Comparison of ENCODE assay signal across 8 cellular contexts in genomic region chr1:44810101-44810761, GRCh38. TPM values are rescaled to one million over a fixed set of nuclear protein-coding genes. Genes with fewer than 3 reads are reported as not detected.
A peak's percentile ranks its signal among the peaks of the same experiment; 100 is the strongest.
DNase-seq lines count a peak whose midpoint lies in the region; ATAC-seq lines count a peak whose summit lies in the region.

No MANE protein-coding gene starts in this region.

- ATAC-seq in Right ventricle myocardium superior (ENCODE audit: poor library complexity) (no peak), GM21360 (IDR thresholded peaks at IDR 0.05; ENCODE audit: unreplicated experiment) (no peak)

- peak overlapping the region; percentile 98 for H3K27ac ChIP-seq in skeletal muscle tissue (ENCODE audit: low read depth, low read length)

- H3K9ac ChIP-seq in skeletal muscle tissue (ENCODE audit: low read depth in 1 of 3, low read length in 3 of 3), result peak overlapping the region in 1 of 3 donors; percentile 85

- H3K27ac Mint-ChIP-seq in activated T-helper 1 cell treated with anti-CD3 and anti-CD28 coated beads, Interleukin-12 subunit alpha, Interleukin-12 subunit beta, Interleukin-2, Interleukin-4 antibody, amounts not matched to agents 30 ng/mL and 10 ng/mL and 1 ng/mL, durations not matched to agents 14 hours and 24 hours and 36 hours, result peak overlapping the region; percentile 99

- no peaks in the 10 kb centered on the region for H3K9me3 Mint-ChIP-seq in activated T-helper 1 cell treated with anti-CD3 and anti-CD28 coated beads, Interleukin-12 subunit alpha, Interleukin-12 subunit beta, Interleukin-2, Interleukin-4 antibody, amounts not matched to agents 30 ng/mL and 10 ng/mL and 1 ng/mL, durations not matched to agents 14 hours and 24 hours and 36 hours

- intact Hi-C loops in activated T-helper 1 cell treated with anti-CD3 and anti-CD28 coated beads, Interleukin-12 subunit alpha, Interleukin-12 subunit beta, Interleukin-2, Interleukin-4 antibody, amounts not matched to agents 30 ng/mL and 10 ng/mL and 1 ng/mL, durations not matched to agents 14 hours and 24 hours and 36 hours (cut with micrococcal nuclease), result no loop called here
- intact Hi-C loops in Right ventricle myocardium superior (cut with DNase I), result no loop called here

- no peaks in the 10 kb centered on the region for H3K9me3 ChIP-seq in skeletal muscle tissue (ENCODE audit: control insufficient read depth in 3 of 3, low read length in 3 of 3)

- H3K4me1 ChIP-seq in skeletal muscle tissue (ENCODE audit: control insufficient read depth in 3 of 3, insufficient read depth in 3 of 3, low read length in 3 of 3), result peaks cover 56 to 82% (median 75%) of the 10 kb centered on the region in 3 donors

- H3K4me1 Mint-ChIP-seq in activated T-helper 1 cell treated with anti-CD3 and anti-CD28 coated beads, Interleukin-12 subunit alpha, Interleukin-12 subunit beta, Interleukin-2, Interleukin-4 antibody, amounts not matched to agents 30 ng/mL and 10 ng/mL and 1 ng/mL, durations not matched to agents 14 hours and 24 hours and 36 hours (ENCODE audit: low read depth), result peaks cover 83% of the 10 kb centered on the region

- H3K4me3 ChIP-seq in skeletal muscle tissue (ENCODE audit: low read length in 3 of 3), result peak overlapping the region in 1 of 3 donors; percentile 22

- no peaks in the 10 kb centered on the region for H3K27me3 Mint-ChIP-seq in activated T-helper 1 cell treated with anti-CD3 and anti-CD28 coated beads, Interleukin-12 subunit alpha, Interleukin-12 subunit beta, Interleukin-2, Interleukin-4 antibody, amounts not matched to agents 30 ng/mL and 10 ng/mL and 1 ng/mL, durations not matched to agents 14 hours and 24 hours and 36 hours (ENCODE audit: insufficient read depth)

- H3K4me3 Mint-ChIP-seq in activated T-helper 1 cell treated with anti-CD3 and anti-CD28 coated beads, Interleukin-12 subunit alpha, Interleukin-12 subunit beta, Interleukin-2, Interleukin-4 antibody, amounts not matched to agents 30 ng/mL and 10 ng/mL and 1 ng/mL, durations not matched to agents 14 hours and 24 hours and 36 hours, result peak overlapping the region; percentile 68

- H3K36me3 Mint-ChIP-seq in activated T-helper 1 cell treated with anti-CD3 and anti-CD28 coated beads, Interleukin-12 subunit alpha, Interleukin-12 subunit beta, Interleukin-2, Interleukin-4 antibody, amounts not matched to agents 30 ng/mL and 10 ng/mL and 1 ng/mL, durations not matched to agents 14 hours and 24 hours and 36 hours (ENCODE audit: low read depth), result peaks cover 47% of the 10 kb centered on the region

- no peaks in the 10 kb centered on the region for H3K27me3 ChIP-seq in skeletal muscle tissue (ENCODE audit: control insufficient read depth in 3 of 3, insufficient read depth in 3 of 3, low read length in 3 of 3)

- peaks cover 6 to 13% (median 7%) of the 10 kb centered on the region in 3 donors for H3K36me3 ChIP-seq in skeletal muscle tissue (ENCODE audit: control insufficient read depth in 3 of 3, insufficient read depth in 3 of 3, low read length in 3 of 3)

- DNase-seq in NCI-H1417 (lab: John Stamatoyannopoulos, UW) (peak in 2 of 3 experiments; percentile 21 to 62), NCI-H1417 treated with DMSO at 0.1 percent for 48 hours (lab: John Stamatoyannopoulos, UW) (no peak), Right ventricle myocardium superior (peak; percentile 85), RKO (ENCODE audit: low spot score) (no peak), NCI-H510A (lab: John Stamatoyannopoulos, UW) (no peak)
- no peak for DNase-seq in activated T-helper 1 cell treated with anti-CD3 and anti-CD28 coated beads, Interleukin-12 subunit alpha, Interleukin-12 subunit beta, Interleukin-2, Interleukin-4 antibody, amounts not matched to agents 30 ng/mL and 10 ng/mL and 1 ng/mL, durations not matched to agents 14 hours and 24 hours and 36 hours (ENCODE audit: low spot score)

RNA-seq across cellular contexts. Expression of gene BTBD19, which starts 1.9 kb away (rescaled TPM):
- total RNA-seq in activated T-helper 1 cell treated with anti-CD3 and anti-CD28 coated beads, Interleukin-12 subunit alpha, Interleukin-12 subunit beta, Interleukin-2, Interleukin-4 antibody, amounts not matched to agents 30 ng/mL and 10 ng/mL and 1 ng/mL, durations not matched to agents 14 hours and 24 hours and 36 hours, result 22.6 and 24.1 TPM in 2 replicates
- total RNA-seq in Right ventricle myocardium superior (1.9 TPM), skeletal muscle tissue (5.7 TPM)

RNA-seq across cellular contexts. Expression of gene DYNLT4, which starts 3.1 kb away (rescaled TPM):
- 0.44 TPM in 1 of 2 replicates, not detected in the other for total RNA-seq in activated T-helper 1 cell treated with anti-CD3 and anti-CD28 coated beads, Interleukin-12 subunit alpha, Interleukin-12 subunit beta, Interleukin-2, Interleukin-4 antibody, amounts not matched to agents 30 ng/mL and 10 ng/mL and 1 ng/mL, durations not matched to agents 14 hours and 24 hours and 36 hours
- total RNA-seq in Right ventricle myocardium superior, result 1.1 TPM
- total RNA-seq in skeletal muscle tissue, result not detected

RNA-seq across cellular contexts. Expression of gene PLK3, which starts 10.1 kb away (rescaled TPM):
- 208 and 211 TPM in 2 replicates for total RNA-seq in activated T-helper 1 cell treated with anti-CD3 and anti-CD28 coated beads, Interleukin-12 subunit alpha, Interleukin-12 subunit beta, Interleukin-2, Interleukin-4 antibody, amounts not matched to agents 30 ng/mL and 10 ng/mL and 1 ng/mL, durations not matched to agents 14 hours and 24 hours and 36 hours
- total RNA-seq in Right ventricle myocardium superior (6.2 TPM), skeletal muscle tissue (6.8 TPM)

RNA-seq across cellular contexts. Expression of gene BEST4, which starts 22.3 kb away (rescaled TPM):
- 0.47 and 0.54 TPM in 2 replicates for total RNA-seq in activated T-helper 1 cell treated with anti-CD3 and anti-CD28 coated beads, Interleukin-12 subunit alpha, Interleukin-12 subunit beta, Interleukin-2, Interleukin-4 antibody, amounts not matched to agents 30 ng/mL and 10 ng/mL and 1 ng/mL, durations not matched to agents 14 hours and 24 hours and 36 hours
- total RNA-seq in Right ventricle myocardium superior, result not detected
- total RNA-seq in skeletal muscle tissue, result not detected

RNA-seq across cellular contexts. Expression of gene PTCH2, which starts 32.8 kb away (rescaled TPM):
- total RNA-seq in activated T-helper 1 cell treated with anti-CD3 and anti-CD28 coated beads, Interleukin-12 subunit alpha, Interleukin-12 subunit beta, Interleukin-2, Interleukin-4 antibody, amounts not matched to agents 30 ng/mL and 10 ng/mL and 1 ng/mL, durations not matched to agents 14 hours and 24 hours and 36 hours, result 1.3 and 1.5 TPM in 2 replicates
- total RNA-seq in Right ventricle myocardium superior (0.30 TPM), skeletal muscle tissue (1.6 TPM)

Comparison
In these comparisons a context has a peak if more than half of its experiments do, and no peak if none do; other contexts are left out.
1. DNase-seq: peak in NCI-H1417 (2 of 3) and Right ventricle myocardium superior (single experiment); none in NCI-H1417 treated with DMSO at 0.1 percent for 48 hours (single experiment), activated T-helper 1 cell treated with anti-CD3 and anti-CD28 coated beads, Interleukin-12 subunit alpha, Interleukin-12 subunit beta, Interleukin-2, Interleukin-4 antibody, amounts not matched to agents 30 ng/mL and 10 ng/mL and 1 ng/mL, durations not matched to agents 14 hours and 24 hours and 36 hours (single experiment), RKO (single experiment) and NCI-H510A (single experiment).
2. RNA of gene PLK3, which starts 10.1 kb away (total RNA-seq): 208 to 211 TPM in activated T-helper 1 cell treated with anti-CD3 and anti-CD28 coated beads, Interleukin-12 subunit alpha, Interleukin-12 subunit beta, Interleukin-2, Interleukin-4 antibody, amounts not matched to agents 30 ng/mL and 10 ng/mL and 1 ng/mL, durations not matched to agents 14 hours and 24 hours and 36 hours; 6.8 TPM in skeletal muscle tissue (single experiment) and 6.2 TPM in Right ventricle myocardium superior (single experiment); every median in the first group is over 10 times any median in the second.